ENCODE assay signal across 1 cellular context in genomic region chr5:151483176-151483575, GRCh38.
TF ChIP-seq lines count a peak whose summit lies in the region.

No MANE protein-coding gene starts in this region.

TF ChIP-seq in H1, 55 proteins besides CTCF, POLR2A, EP300 and RAD21:
- no peak for TF ChIP-seq BCL11A (IDR thresholded peaks at IDR 0.05; ENCODE audit: low read depth in 2 of 2, low read length in 2 of 2)
- no peak for TF ChIP-seq SP2 (IDR thresholded peaks at IDR 0.05; ENCODE audit: low read length)
- no peak for TF ChIP-seq RBBP5 (IDR thresholded peaks at IDR 0.05; ENCODE audit: borderline replicate concordance, low read depth, low read length)
- no peak for TF ChIP-seq TAF1 (IDR thresholded peaks at IDR 0.05; ENCODE audit: low read depth, low read length)
- no peak for TF ChIP-seq SIX5 (IDR thresholded peaks at IDR 0.05; ENCODE audit: low read depth, low read length)
- TF ChIP-seq CHD1 (IDR thresholded peaks at IDR 0.05; ENCODE audit: low read depth, low read length): no peak
- TF ChIP-seq BRCA1 (IDR thresholded peaks at IDR 0.05; ENCODE audit: low read depth, low read length): no peak
- TF ChIP-seq ATF3 (IDR thresholded peaks at IDR 0.05; ENCODE audit: insufficient read depth, low read depth, low read length): no peak
